ENCODE assay signal across 24 cellular contexts in the genomic region with DNA sequence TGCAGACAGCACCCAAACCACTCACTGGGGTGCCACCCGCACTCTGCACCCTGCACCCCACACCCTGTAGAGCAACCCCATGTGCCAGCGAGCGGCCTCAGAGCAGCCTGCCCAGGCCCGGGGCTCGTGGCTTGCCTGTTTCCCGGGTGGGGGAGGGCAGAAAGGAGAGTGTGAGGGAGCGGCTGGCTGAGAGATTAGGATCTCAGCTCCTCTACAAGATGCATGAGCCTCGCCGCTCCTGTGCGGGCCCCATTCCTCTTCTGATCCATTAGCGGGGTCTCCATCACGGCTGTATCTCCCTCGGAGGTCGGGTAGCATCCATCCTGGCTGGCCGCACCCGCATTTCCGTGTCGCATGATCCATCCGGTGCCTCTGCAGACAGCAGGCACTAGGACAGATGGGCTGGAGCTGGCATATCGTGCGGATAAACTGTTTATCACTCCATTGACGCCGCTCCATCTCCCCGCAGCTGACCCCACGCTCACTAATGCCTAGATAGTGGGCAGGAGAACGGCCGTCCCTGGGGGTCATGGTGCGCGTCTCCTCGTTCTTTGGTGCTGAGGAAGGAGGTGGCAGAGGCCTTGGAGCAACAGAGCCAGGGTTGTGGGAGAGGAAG. TPM values are rescaled to one million over a fixed set of nuclear protein-coding genes. Genes with fewer than 3 reads are reported as not detected.
A peak's percentile ranks its signal among the peaks of the same experiment; 100 is the strongest.
DNase-seq lines count a peak whose midpoint lies in the region; ATAC-seq and TF ChIP-seq lines count a peak whose summit lies in the region.
"Had no signal": no experiment of that assay in that cellular context is flagged by ENCODE, and none has a peak within 500 bp of the region (broad histone marks: within the 10 kb centered on the region; RNA-seq: fewer than 3 reads in every experiment).

No MANE protein-coding gene starts in this region.

- DNase-seq in heart left ventricle, result peak in 3 of 5 donors; percentile 7 to 29 (median 15)
- DNase-seq in left ventricle myocardium superior, result no peak
- DNase-seq in endodermal cell, result peak; percentile 32
- DNase-seq in neuronal stem cell (ENCODE audit: low spot score), result no peak
- no peak for DNase-seq in vagina (ENCODE audit: extremely low spot score in 2 of 2)
- DNase-seq in mesendoderm, result no peak
- DNase-seq: activated CD8-positive, alpha-beta memory T cell treated with anti-CD3 and anti-CD28 coated beads, Interleukin-2, amount 50 U/mL, for 48 hours; effector memory CD4-positive, alpha-beta T cell; erythroblast; NCI-H2029 treated with DMSO at 0.1 percent for 48 hours; NCI-H345; NCI-H748 treated with DMSO at 0.1 percent for 48 hours; nucleus accumbens; T-cell; thyroid gland had no signal

- H3K4me3 Mint-ChIP-seq in endodermal cell, result no peak overlapping the region
- H3K4me3 Mint-ChIP-seq: activated CD4-positive, alpha-beta memory T cell treated with anti-CD3 and anti-CD28 coated beads for 36 hours; memory B cell; stimulated activated naive CD8-positive, alpha-beta T cell treated with anti-CD3 and anti-CD28 coated beads, Interleukin-15, Interleukin-2, amounts not matched to agents 100 ng/mL and 50 ng/mL, for 24 hours; T-cell had no signal

- peak overlapping the region; percentile 46 for H2BK12ac ChIP-seq in neuronal stem cell (ENCODE audit: low read length)

- H2AFZ ChIP-seq in neuronal stem cell (ENCODE audit: low read length), result no peak overlapping the region

- intact Hi-C loops in heart left ventricle (cut with DNase I), result no loop called here
- intact Hi-C loops in left ventricle myocardium superior (cut with micrococcal nuclease), result no loop called here
- intact Hi-C loops in vagina (cut with DNase I), result no loop called here

- peaks cover 3% of the 10 kb centered on the region for H3K79me1 ChIP-seq in neuronal stem cell (ENCODE audit: low read depth, low read length)
- no peaks in the 10 kb centered on the region for H3K79me1 ChIP-seq in mesendoderm (ENCODE audit: low read length)

- peaks cover 0 to 6% (median 0%) of the 10 kb centered on the region in 9 donors for H3K27me3 ChIP-seq in heart left ventricle
- no peaks in the 10 kb centered on the region for H3K27me3 ChIP-seq in endodermal cell (ENCODE audit: control insufficient read depth, insufficient read depth, low read length, poor library complexity, severe bottlenecking)
- H3K27me3 ChIP-seq in neuronal stem cell (ENCODE audit: control insufficient read depth in 3 of 3, insufficient read depth in 3 of 3, low read depth in 1 of 3, low read length in 3 of 3), result no peaks in the 10 kb centered on the region
- H3K27me3 ChIP-seq in vagina, result no peaks in the 10 kb centered on the region
- H3K27me3 ChIP-seq in mesendoderm (ENCODE audit: insufficient read depth, low read length, poor library complexity), result no peaks in the 10 kb centered on the region
- H3K27me3 ChIP-seq: BLaER1, thyroid gland had no signal

- H3K36me3 ChIP-seq in heart left ventricle, result no peaks in the 10 kb centered on the region
- no peaks in the 10 kb centered on the region for H3K36me3 ChIP-seq in endodermal cell (ENCODE audit: control insufficient read depth, insufficient read depth, low read length)
- H3K36me3 ChIP-seq in neuronal stem cell (replicated peaks in 1 of 2; ENCODE audit: control insufficient read depth in 2 of 2, insufficient read depth in 2 of 2, low read length in 2 of 2), result no peaks in the 10 kb centered on the region
- no peaks in the 10 kb centered on the region for H3K36me3 ChIP-seq in vagina
- H3K36me3 ChIP-seq in mesendoderm (ENCODE audit: control insufficient read depth, insufficient read depth, low read length), result no peaks in the 10 kb centered on the region
- H3K36me3 ChIP-seq: BLaER1, HAP-1, SJSA1, thyroid gland had no signal

- H4K8ac ChIP-seq in neuronal stem cell (ENCODE audit: low read depth, low read length), result no peak overlapping the region
- no peak overlapping the region for H4K8ac ChIP-seq in mesendoderm (ENCODE audit: low read depth, low read length)

- no peak for TF ChIP-seq POLR2A in heart left ventricle (IDR thresholded peaks at IDR 0.05)
- TF ChIP-seq POLR2A in vagina (IDR thresholded peaks at IDR 0.05), result no peak
- no peak for TF ChIP-seq POLR2A in GM18505 (IDR thresholded peaks at IDR 0.05; ENCODE audit: borderline replicate concordance, extremely low read depth, insufficient read depth, insufficient read length)

- H2AK5ac ChIP-seq in neuronal stem cell (ENCODE audit: low read depth, low read length) (peak overlapping the region; percentile 81), mesendoderm (ENCODE audit: low read length) (no peak overlapping the region)

- H3K9ac ChIP-seq in endodermal cell (ENCODE audit: extremely low read depth, low read length, poor library complexity, severe bottlenecking), result no peak overlapping the region
- H3K9ac ChIP-seq in neuronal stem cell (ENCODE audit: low read depth, low read length, poor library complexity), result no peak overlapping the region
- H3K9ac ChIP-seq in mesendoderm (ENCODE audit: low read length), result no peak overlapping the region
- H3K9ac ChIP-seq: BLaER1 had no signal

- H3K9me3 Mint-ChIP-seq in endodermal cell, result peaks cover 10% of the 10 kb centered on the region

- H3K14ac ChIP-seq in neuronal stem cell (ENCODE audit: low read length), result peak overlapping the region; percentile 82

- ATAC-seq in heart left ventricle, result peak in 1 of 4 donors; percentile 35
- ATAC-seq in left ventricle myocardium superior, result no peak
- no peak for ATAC-seq in GM18505 (IDR thresholded peaks at IDR 0.05; ENCODE audit: unreplicated experiment)
- ATAC-seq: psoas muscle, T-cell had no signal

- H2BK5ac ChIP-seq in neuronal stem cell (ENCODE audit: low read length) (peak overlapping the region; percentile 53), mesendoderm (ENCODE audit: low read length) (no peak overlapping the region)

- peaks cover 3% of the 10 kb centered on the region for H3K27me3 Mint-ChIP-seq in endodermal cell (ENCODE audit: insufficient read depth)

- TF ChIP-seq CTCF in heart left ventricle (IDR thresholded peaks at IDR 0.05) (no peak), endodermal cell (conservative IDR thresholded peaks at IDR 0.05) (no peak), vagina (IDR thresholded peaks at IDR 0.05) (no peak)

- no peak overlapping the region for H3K4ac ChIP-seq in neuronal stem cell (ENCODE audit: low read length)
- H3K4ac ChIP-seq in mesendoderm (ENCODE audit: low read depth, low read length), result no peak overlapping the region

- no peak overlapping the region for H2BK120ac ChIP-seq in neuronal stem cell (ENCODE audit: low read depth, low read length)
- H2BK120ac ChIP-seq in mesendoderm (ENCODE audit: low read depth, low read length), result no peak overlapping the region

- H3K27ac ChIP-seq in heart left ventricle (no peak overlapping the region), endodermal cell (ENCODE audit: low read depth, low read length) (no peak overlapping the region), neuronal stem cell (replicated peaks; ENCODE audit: low read length) (no peak overlapping the region), vagina (no peak overlapping the region), mesendoderm (ENCODE audit: low read depth, low read length) (no peak overlapping the region)
- H3K27ac ChIP-seq: BLaER1, psoas muscle, SJSA1, thyroid gland had no signal

- H3K4me2 ChIP-seq in neuronal stem cell (ENCODE audit: insufficient read depth, low read length, poor library complexity, severe bottlenecking) (no peak overlapping the region), mesendoderm (ENCODE audit: low read length) (no peak overlapping the region)
- H3K4me2 ChIP-seq: BLaER1 had no signal

- no peaks in the 10 kb centered on the region for H3K36me3 Mint-ChIP-seq in endodermal cell (ENCODE audit: low read depth)
- H3K36me3 Mint-ChIP-seq: activated CD4-positive, alpha-beta memory T cell treated with anti-CD3 and anti-CD28 coated beads for 36 hours; T-cell had no signal

- no peak overlapping the region for H4K5ac ChIP-seq in mesendoderm (ENCODE audit: low read length)

- WGBS in heart left ventricle, 4 donors, result 74 to 85% (median 81%) methylated on average over 27 to 30 of the region's 30 CpGs
- 94 to 95% methylated on average over 16 to 30 of the region's 30 CpGs for WGBS in endodermal cell (ENCODE audit: insufficient coverage in 1 of 2, insufficient read length in 1 of 2), 2 experiments
- no CpG with 5 or more reads among the region's 30 CpGs for WGBS in neuronal stem cell (ENCODE audit: extremely low coverage in 2 of 2, insufficient read length in 2 of 2, insufficient replicate concordance in 1 of 2), 2 donors
- WGBS in mesendoderm (ENCODE audit: extremely low coverage, insufficient coverage, low lambda C conversion rate), result no CpG with 5 or more reads among the region's 30 CpGs

- H3K79me2 ChIP-seq in mesendoderm (ENCODE audit: control insufficient read depth, insufficient read depth, low read length), result no peaks in the 10 kb centered on the region

- H2BK15ac ChIP-seq in neuronal stem cell (ENCODE audit: low read length) (peak overlapping the region; percentile 67), mesendoderm (replicated peaks; ENCODE audit: low read depth) (no peak overlapping the region)

- H3K4me3 ChIP-seq in heart left ventricle, result no peak overlapping the region
- no peak overlapping the region for H3K4me3 ChIP-seq in endodermal cell (ENCODE audit: low read length)
- H3K4me3 ChIP-seq in neuronal stem cell (ENCODE audit: low read length in 2 of 2), result no peak overlapping the region
- no peak overlapping the region for H3K4me3 ChIP-seq in vagina
- H3K4me3 ChIP-seq in mesendoderm (ENCODE audit: low read length), result no peak overlapping the region
- H3K4me3 ChIP-seq: BLaER1, HAP-1, K562, psoas muscle, SJSA1, thyroid gland had no signal

- H3K4me1 Mint-ChIP-seq in endodermal cell, result no peaks in the 10 kb centered on the region
- H3K4me1 Mint-ChIP-seq: memory B cell, T-cell had no signal

- no peak overlapping the region for H4K91ac ChIP-seq in neuronal stem cell (ENCODE audit: low read depth, low read length, poor library complexity)

- no peak overlapping the region for H3K56ac ChIP-seq in mesendoderm (ENCODE audit: low read length)

- H3K18ac ChIP-seq in neuronal stem cell (ENCODE audit: low read length) (peak overlapping the region; percentile 84), mesendoderm (ENCODE audit: low read length) (no peak overlapping the region)

- no peak overlapping the region for H3K27ac Mint-ChIP-seq in endodermal cell
- H3K27ac Mint-ChIP-seq: activated CD4-positive, alpha-beta memory T cell treated with anti-CD3 and anti-CD28 coated beads for 36 hours; memory B cell; stimulated activated naive CD8-positive, alpha-beta T cell treated with anti-CD3 and anti-CD28 coated beads, Interleukin-15, Interleukin-2, amounts not matched to agents 100 ng/mL and 50 ng/mL, for 24 hours; T-cell had no signal

- H3K4me1 ChIP-seq in heart left ventricle (no peaks in the 10 kb centered on the region), endodermal cell (ENCODE audit: control insufficient read depth, insufficient read depth, low read length) (no peaks in the 10 kb centered on the region), neuronal stem cell (ENCODE audit: control insufficient read depth in 2 of 2, insufficient read depth in 1 of 2, low read depth in 1 of 2, low read length in 2 of 2) (no peaks in the 10 kb centered on the region), vagina (no peaks in the 10 kb centered on the region), mesendoderm (ENCODE audit: control insufficient read depth, low read depth, low read length) (no peaks in the 10 kb centered on the region)
- H3K4me1 ChIP-seq: HAP-1, psoas muscle, SJSA1, thyroid gland had no signal

- H3K9me3 ChIP-seq in heart left ventricle (peaks cover 0 to 21% (median 1%) of the 10 kb centered on the region in 12 donors), endodermal cell (ENCODE audit: control insufficient read depth, low read length) (peaks cover 4% of the 10 kb centered on the region), neuronal stem cell (replicated peaks in 1 of 2; ENCODE audit: control insufficient read depth in 2 of 2, insufficient read depth in 1 of 2, low read depth in 1 of 2, low read length in 2 of 2) (no peaks in the 10 kb centered on the region), vagina (no peaks in the 10 kb centered on the region)
- H3K9me3 ChIP-seq: HAP-1, SJSA1, thyroid gland had no signal

- H3K23ac ChIP-seq in neuronal stem cell (ENCODE audit: low read depth, low read length, poor library complexity) (peak overlapping the region; percentile 65), mesendoderm (ENCODE audit: low read length) (no peak overlapping the region)

RNA-seq across cellular contexts. Expression of gene MRPL36, which starts 54.3 kb away (rescaled TPM):
- total RNA-seq in heart left ventricle (10 to 100 TPM; 45.6 to 77.6 (median 55.3) TPM), left ventricle myocardium superior (66.7 TPM), endodermal cell (10 to 100 TPM; 44.0 to 49.7 TPM), vagina (50.1 TPM)
- 100 to 1,000 TPM in 1 of 2 donors, 10 to 100 TPM in 1; 88.8 to 107 TPM for polyA plus RNA-seq in heart left ventricle
- polyA plus RNA-seq in endodermal cell (2013, experiment 1 of 2), result 73.8 TPM
- 63.7 TPM for polyA plus RNA-seq in endodermal cell (2013, experiment 2 of 2)
- polyA plus RNA-seq in neuronal stem cell (2013, experiment 1 of 2), result 54.5 TPM
- 56.1 TPM for polyA plus RNA-seq in neuronal stem cell (2013, experiment 2 of 2)
- polyA plus RNA-seq in mesendoderm (2013, experiment 1 of 2), result 90.2 TPM
- 88.1 TPM for polyA plus RNA-seq in mesendoderm (2013, experiment 2 of 2)

RNA-seq across cellular contexts. Expression of gene NDUFS6, which starts 55.9 kb away (rescaled TPM):
- total RNA-seq in heart left ventricle (100 to 1,000 TPM in 3 of 9 donors, 10 to 100 TPM in 6; 55.9 to 245 (median 87.1) TPM), left ventricle myocardium superior (128 TPM), endodermal cell (10 to 100 TPM; 47.9 to 65.2 TPM), vagina (26.8 TPM)
- 100 to 1,000 TPM; 147 to 311 TPM for polyA plus RNA-seq in heart left ventricle
- 79.9 TPM for polyA plus RNA-seq in endodermal cell (2013, experiment 1 of 2)
- 73.3 TPM for polyA plus RNA-seq in endodermal cell (2013, experiment 2 of 2)
- polyA plus RNA-seq in neuronal stem cell (2013, experiment 1 of 2), result 149 TPM
- 147 TPM for polyA plus RNA-seq in neuronal stem cell (2013, experiment 2 of 2)
- polyA plus RNA-seq in mesendoderm (2013, experiment 1 of 2), result 176 TPM
- 172 TPM for polyA plus RNA-seq in mesendoderm (2013, experiment 2 of 2)

Comparison
In these comparisons a context has a peak if more than half of its experiments do, and no peak if none do; other contexts are left out.
1. DNase-seq: peak in heart left ventricle (3 of 5) and endodermal cell (single experiment); none in left ventricle myocardium superior (single experiment), neuronal stem cell (single experiment), vagina (0 of 2) and mesendoderm (single experiment).